ENCODE assay signal across 8 cellular contexts in genomic region chr11:61899146-61899841, GRCh38. TPM values are rescaled to one million over a fixed set of nuclear protein-coding genes. Genes with fewer than 3 reads are reported as not detected.
DNase-seq lines count a peak whose midpoint lies in the region; ATAC-seq and TF ChIP-seq lines count a peak whose summit lies in the region.

No MANE protein-coding gene starts in this region.

- no peaks in the 10 kb centered on the region for H3K36me3 Mint-ChIP-seq in activated CD4-positive, alpha-beta T cell treated with anti-CD3 and anti-CD28 coated beads, Interleukin-2, amount 10 ng/mL, durations not matched to agents 7 days and 5 days (ENCODE audit: low read depth)

- H3K4me3 Mint-ChIP-seq in activated CD4-positive, alpha-beta T cell treated with anti-CD3 and anti-CD28 coated beads, Interleukin-2, amount 10 ng/mL, durations not matched to agents 7 days and 5 days: no peak overlapping the region

- TF ChIP-seq POLR2A in right lobe of liver (IDR thresholded peaks at IDR 0.05): no peak

- no peaks in the 10 kb centered on the region for H3K9me3 ChIP-seq in right lobe of liver

- 35% methylated on average over 9 of the region's 27 CpGs for WGBS in right lobe of liver (ENCODE audit: insufficient coverage, low coverage, low lambda C conversion rate, missing lambda C conversion rate)

- CTCF ChIA-PET in activated CD4-positive, alpha-beta T cell treated with anti-CD3 and anti-CD28 coated beads, Interleukin-2, amount 10 ng/mL, durations not matched to agents 7 days and 5 days (lab: Charles Lee): interaction anchor here (0.6 to 5.7 kb wide), 37 partner anchors 9 to 221 kb away, joined by 3 to 52 read pairs (median 4); partner anchors contain the start of genes BEST1 and FADS3

- DNase-seq in A172 (ENCODE audit: low spot score) (peak; percentile 56), NCI-H748 treated with DMSO at 0.1 percent for 48 hours (lab: John Stamatoyannopoulos, UW) (peak; percentile 57), right lobe of liver (peak; percentile 85 to 89 (median 85))
- DNase-seq in activated CD4-positive, alpha-beta T cell treated with anti-CD3 and anti-CD28 coated beads, Interleukin-2, amount 10 ng/mL, durations not matched to agents 7 days and 5 days: peak; percentile 92
- peak; percentile 78 to 90 (median 86) for DNase-seq in stimulated activated CD4-positive, alpha-beta T cell treated with anti-CD3 and anti-CD28 coated beads, TNF-alpha, amount 100 ng/mL, for 48 hours (ENCODE audit: low read depth in 3 of 3)

- ATAC-seq in GM18511 (IDR thresholded peaks at IDR 0.05; ENCODE audit: unreplicated experiment) (peak; percentile 83), HG03460 (IDR thresholded peaks at IDR 0.05; ENCODE audit: unreplicated experiment) (peak; percentile 77), right lobe of liver (peak; percentile 80 to 91 (median 88))

- peaks cover 0 to 3% (median 0%) of the 10 kb centered on the region in 4 donors for H3K4me1 ChIP-seq in right lobe of liver

- no peaks in the 10 kb centered on the region for H3K27me3 ChIP-seq in right lobe of liver

- POLR2A ChIA-PET in activated CD4-positive, alpha-beta T cell treated with anti-CD3 and anti-CD28 coated beads, Interleukin-2, amount 10 ng/mL, durations not matched to agents 7 days and 5 days (lab: Charles Lee): no interaction called here

- H3K27me3 Mint-ChIP-seq in activated CD4-positive, alpha-beta T cell treated with anti-CD3 and anti-CD28 coated beads, Interleukin-2, amount 10 ng/mL, durations not matched to agents 7 days and 5 days: no peaks in the 10 kb centered on the region

- intact Hi-C loops in right lobe of liver (cut with DNase I): loop anchor here (5.0 to 10.0 kb wide), 4 partner anchors 48 to 183 kb away; no protein-coding TSS in a partner anchor

- H3K36me3 ChIP-seq in right lobe of liver: no peaks in the 10 kb centered on the region

- H3K27ac ChIP-seq in cingulate gyrus (ENCODE audit: low read depth, low read length) (peak overlapping the region; percentile 47), right lobe of liver (no peak overlapping the region)

- H3K27ac Mint-ChIP-seq in activated CD4-positive, alpha-beta T cell treated with anti-CD3 and anti-CD28 coated beads, Interleukin-2, amount 10 ng/mL, durations not matched to agents 7 days and 5 days: peak overlapping the region; percentile 43

- H3K4me3 ChIP-seq in right lobe of liver: no peak overlapping the region

- H3K9me3 Mint-ChIP-seq in activated CD4-positive, alpha-beta T cell treated with anti-CD3 and anti-CD28 coated beads, Interleukin-2, amount 10 ng/mL, durations not matched to agents 7 days and 5 days: no peaks in the 10 kb centered on the region

- H3K4me1 Mint-ChIP-seq in activated CD4-positive, alpha-beta T cell treated with anti-CD3 and anti-CD28 coated beads, Interleukin-2, amount 10 ng/mL, durations not matched to agents 7 days and 5 days: peaks cover 6% of the 10 kb centered on the region

- TF ChIP-seq CTCF in right lobe of liver (IDR thresholded peaks at IDR 0.05): peak; percentile 99 to 100 (median 100)

RNA-seq across cellular contexts. Expression of gene FADS3, which starts 7.9 kb away (rescaled TPM):
- total RNA-seq in A172 (2014; rRNA removed; shearing (Covaris generic)): 139 and 190 TPM in 2 replicates
- 1 to 10 TPM; 2.9 to 3.7 TPM for total RNA-seq in activated CD4-positive, alpha-beta T cell treated with anti-CD3 and anti-CD28 coated beads, Interleukin-2, amount 10 ng/mL, durations not matched to agents 7 days and 5 days
- total RNA-seq in right lobe of liver: 10 to 100 TPM; 13.0 to 69.8 (median 22.7) TPM

RNA-seq across cellular contexts. Expression of gene RAB3IL1, which starts 18.1 kb away (rescaled TPM):
- total RNA-seq in A172 (2014; rRNA removed; shearing (Covaris generic)): 2.4 and 8.5 TPM in 2 replicates
- not detected for total RNA-seq in activated CD4-positive, alpha-beta T cell treated with anti-CD3 and anti-CD28 coated beads, Interleukin-2, amount 10 ng/mL, durations not matched to agents 7 days and 5 days
- 1 to 10 TPM; 3.2 to 9.1 (median 4.2) TPM for total RNA-seq in right lobe of liver

RNA-seq across cellular contexts. Expression of gene BEST1, which starts 50.9 kb away (rescaled TPM):
- total RNA-seq in A172 (2014; rRNA removed; shearing (Covaris generic)): 0.79 and 1.00 TPM in 2 replicates
- total RNA-seq in activated CD4-positive, alpha-beta T cell treated with anti-CD3 and anti-CD28 coated beads, Interleukin-2, amount 10 ng/mL, durations not matched to agents 7 days and 5 days: not detected
- 1 to 10 TPM in 3 of 6 experiments, under 1 TPM in 3; 0.55 to 2.3 (median 0.91) TPM for total RNA-seq in right lobe of liver
